1 cellular context compared by ENCODE assay signal in the genomic region with DNA sequence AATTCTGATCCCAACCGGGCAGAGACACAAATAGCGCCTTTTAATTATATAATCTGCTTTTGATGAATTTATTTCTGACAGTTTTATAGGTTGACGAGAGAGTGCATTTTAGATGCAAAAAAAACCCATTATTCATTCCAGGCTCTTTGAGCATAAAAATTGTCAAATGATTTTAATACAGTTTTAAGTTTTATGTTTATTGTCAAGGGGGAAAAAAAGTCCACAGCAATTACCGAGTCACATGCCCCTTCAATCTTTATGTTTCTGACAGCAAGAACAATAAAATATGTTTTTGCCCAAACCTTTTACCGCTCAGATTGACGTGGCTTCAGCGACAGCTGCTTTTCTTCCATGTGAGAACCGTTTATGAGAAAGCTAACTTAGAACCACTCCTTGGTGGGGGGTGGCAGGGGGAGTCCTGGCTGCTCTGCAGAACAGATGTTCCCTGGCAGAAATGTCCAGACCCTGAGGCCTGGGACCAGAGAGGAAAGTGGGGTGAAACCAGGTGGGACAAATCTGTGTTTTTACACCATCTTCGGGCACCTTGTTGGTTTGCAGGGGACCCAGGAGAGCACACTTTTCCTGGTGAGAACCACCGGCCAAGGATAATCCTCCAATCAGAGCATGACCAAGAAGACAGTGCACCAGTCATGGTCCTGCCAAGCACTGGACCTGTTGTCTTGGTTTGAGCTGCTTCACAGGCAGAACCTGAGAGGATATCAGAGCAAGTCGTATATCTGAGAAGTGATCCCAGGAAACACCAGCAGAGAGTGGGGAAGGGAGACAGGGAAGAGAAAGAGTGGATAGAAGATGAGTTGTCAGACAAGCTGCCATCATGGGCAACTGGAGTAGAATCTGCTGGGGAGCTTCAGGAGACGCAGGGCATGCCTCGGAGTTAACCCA.
TF ChIP-seq lines count a peak whose summit lies in the region.

No MANE protein-coding gene starts in this region.

TF ChIP-seq in HEK293, 187 proteins besides CTCF, POLR2A, EP300 and RAD21 (continued from another document):
- TF ChIP-seq, protein P1, sequence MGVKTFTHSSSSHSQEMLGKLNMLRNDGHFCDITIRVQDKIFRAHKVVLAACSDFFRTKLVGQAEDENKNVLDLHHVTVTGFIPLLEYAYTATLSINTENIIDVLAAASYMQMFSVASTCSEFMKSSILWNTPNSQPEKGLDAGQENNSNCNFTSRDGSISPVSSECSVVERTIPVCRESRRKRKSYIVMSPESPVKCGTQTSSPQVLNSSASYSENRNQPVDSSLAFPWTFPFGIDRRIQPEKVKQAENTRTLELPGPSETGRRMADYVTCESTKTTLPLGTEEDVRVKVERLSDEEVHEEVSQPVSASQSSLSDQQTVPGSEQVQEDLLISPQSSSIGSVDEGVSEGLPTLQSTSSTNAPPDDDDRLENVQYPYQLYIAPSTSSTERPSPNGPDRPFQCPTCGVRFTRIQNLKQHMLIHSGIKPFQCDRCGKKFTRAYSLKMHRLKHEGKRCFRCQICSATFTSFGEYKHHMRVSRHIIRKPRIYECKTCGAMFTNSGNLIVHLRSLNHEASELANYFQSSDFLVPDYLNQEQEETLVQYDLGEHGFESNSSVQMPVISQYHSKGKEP (tag by site-specific recombination; IDR thresholded peaks at IDR 0.05), result 0 out of 2 replicates have a peak, but pooled peaks have one; percentile 50
- no peak for TF ChIP-seq SETDB1 (IDR thresholded peaks at IDR 0.05; ENCODE audit: insufficient read length, low read length)
